ENCODE assay signal across 20 cellular contexts in the genomic region with DNA sequence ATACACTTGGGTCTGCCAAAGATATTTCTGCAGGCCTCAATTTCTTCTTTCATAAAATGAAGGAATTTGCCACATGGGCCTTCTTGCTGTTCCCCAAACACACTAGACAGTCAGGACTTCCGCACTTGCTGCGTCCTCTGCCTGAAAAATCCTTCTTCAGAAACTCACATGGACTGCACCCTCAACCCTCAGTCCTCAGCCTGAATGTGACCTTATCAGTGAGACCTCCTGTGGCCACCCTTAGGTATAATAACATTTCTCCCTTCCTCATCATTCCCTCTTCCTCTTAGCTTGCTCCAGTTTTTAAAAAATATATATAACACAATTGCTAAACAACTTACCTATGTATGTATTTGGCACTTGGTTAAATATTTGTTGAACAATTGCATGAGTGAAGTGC. TPM values are rescaled to one million over a fixed set of nuclear protein-coding genes. Genes with fewer than 3 reads are reported as not detected.
DNase-seq lines count a peak whose midpoint lies in the region; ATAC-seq, FAIRE-seq and TF ChIP-seq lines count a peak whose summit lies in the region.
"Had no signal": no experiment of that assay in that cellular context is flagged by ENCODE, and none has a peak within 500 bp of the region (broad histone marks: within the 10 kb centered on the region; RNA-seq: fewer than 3 reads in every experiment).

No MANE protein-coding gene starts in this region.

- POLR2A ChIA-PET in HepG2 (lab: Yijun Ruan, JAX): no interaction called here

- no peak for DNase-seq in HepG2 (ENCODE audit: low spot score)
- no peak for DNase-seq in right lobe of liver
- DNase-seq in SK-N-DZ (ENCODE audit: low spot score): peak; percentile 42
- DNase-seq in NCI-H146 (lab: John Stamatoyannopoulos, UW): no peak
- no peak for DNase-seq in activated T-helper 1 cell treated with anti-CD3 and anti-CD28 coated beads, Interleukin-12 subunit alpha, Interleukin-12 subunit beta, Interleukin-2, Interleukin-4 antibody, amounts not matched to agents 30 ng/mL and 10 ng/mL and 1 ng/mL, durations not matched to agents 14 hours and 24 hours and 36 hours (ENCODE audit: low spot score)
- DNase-seq: CD4-positive, alpha-beta memory T cell; DMS153; H7; HFFc6; IMR-90; NCI-H187 treated with DMSO at 0.1 percent for 48 hours; NCI-H2171; NCI-H446; Peyer's patch had no signal

- TF ChIP-seq CTCF in HepG2 (CRISPR knock-in tag; IDR thresholded peaks at IDR 0.05) (no peak), right lobe of liver (IDR thresholded peaks at IDR 0.05) (no peak), Loucy (conservative IDR thresholded peaks at IDR 0.05; ENCODE audit: low read length) (peak; percentile 20; the same call in 1 of the 2 replicates)

- CTCF ChIA-PET in HepG2 (lab: Yijun Ruan, JAX; ENCODE audit: low intra/inter-chr PET ratio, low total read pairs): no interaction called here

- TF ChIP-seq POLR2A in HepG2 (IDR thresholded peaks at IDR 0.05; ENCODE audit: insufficient read depth in 1 of 2, low read depth in 2 of 2, low read length in 2 of 2) (no peak), right lobe of liver (IDR thresholded peaks at IDR 0.05) (no peak)

- H3K4me1 Mint-ChIP-seq in activated T-helper 1 cell treated with anti-CD3 and anti-CD28 coated beads, Interleukin-12 subunit alpha, Interleukin-12 subunit beta, Interleukin-2, Interleukin-4 antibody, amounts not matched to agents 30 ng/mL and 10 ng/mL and 1 ng/mL, durations not matched to agents 14 hours and 24 hours and 36 hours (ENCODE audit: low read depth): no peaks in the 10 kb centered on the region
- H3K4me1 Mint-ChIP-seq: CD4-positive, alpha-beta memory T cell had no signal

- H3K4me3 Mint-ChIP-seq in activated T-helper 1 cell treated with anti-CD3 and anti-CD28 coated beads, Interleukin-12 subunit alpha, Interleukin-12 subunit beta, Interleukin-2, Interleukin-4 antibody, amounts not matched to agents 30 ng/mL and 10 ng/mL and 1 ng/mL, durations not matched to agents 14 hours and 24 hours and 36 hours: no peak overlapping the region
- H3K4me3 Mint-ChIP-seq: CD4-positive, alpha-beta memory T cell; HFFc6 had no signal

- no TSS peak for BruUV-seq in HepG2 (replicated peaks; lab: Mats Ljungman, UMichigan)

- no peaks in the 10 kb centered on the region for H3K27me3 Mint-ChIP-seq in activated T-helper 1 cell treated with anti-CD3 and anti-CD28 coated beads, Interleukin-12 subunit alpha, Interleukin-12 subunit beta, Interleukin-2, Interleukin-4 antibody, amounts not matched to agents 30 ng/mL and 10 ng/mL and 1 ng/mL, durations not matched to agents 14 hours and 24 hours and 36 hours (ENCODE audit: insufficient read depth)
- H3K27me3 Mint-ChIP-seq: CD4-positive, alpha-beta memory T cell had no signal

- no peak for TF ChIP-seq EP300 in HepG2 (IDR thresholded peaks at IDR 0.05; ENCODE audit: low read depth in 2 of 2, low read length in 2 of 2)
- TF ChIP-seq EP300 in HepG2 (CRISPR knock-in tag; IDR thresholded peaks at IDR 0.05; ENCODE audit: borderline replicate concordance): no peak

- no peak overlapping the region for H3K4me3 ChIP-seq in HepG2 (replicated peaks in 1 of 3; ENCODE audit: insufficient read depth in 1 of 3, low read depth in 2 of 3, low read length in 3 of 3)
- H3K4me3 ChIP-seq in right lobe of liver: no peak overlapping the region
- no peak overlapping the region for H3K4me3 ChIP-seq in Loucy (ENCODE audit: low read length, poor library complexity, severe bottlenecking)
- H3K4me3 ChIP-seq: A549, Peyer's patch, SK-N-MC had no signal

- H3K9me2 ChIP-seq in Loucy (replicated peaks; ENCODE audit: low read depth, low read length): no peaks in the 10 kb centered on the region

- no peaks in the 10 kb centered on the region for H3K36me3 Mint-ChIP-seq in activated T-helper 1 cell treated with anti-CD3 and anti-CD28 coated beads, Interleukin-12 subunit alpha, Interleukin-12 subunit beta, Interleukin-2, Interleukin-4 antibody, amounts not matched to agents 30 ng/mL and 10 ng/mL and 1 ng/mL, durations not matched to agents 14 hours and 24 hours and 36 hours (ENCODE audit: low read depth)
- H3K36me3 Mint-ChIP-seq: CD4-positive, alpha-beta memory T cell had no signal

- 0% methylated on average over 2 of the region's 2 CpGs for WGBS in HepG2 (ENCODE audit: low lambda C conversion rate)
- WGBS in right lobe of liver (ENCODE audit: insufficient coverage, low coverage, low lambda C conversion rate, missing lambda C conversion rate): 77% methylated on average over 2 of the region's 2 CpGs

- no peak for TF ChIP-seq RAD21 in HepG2 (CRISPR knock-in tag; IDR thresholded peaks at IDR 0.05)

- H3K4me2 ChIP-seq in HepG2 (ENCODE audit: low read depth, low read length): no peak overlapping the region
- H3K4me2 ChIP-seq in Loucy (ENCODE audit: low read depth, low read length, poor library complexity, severe bottlenecking): no peak overlapping the region
- H3K4me2 ChIP-seq: A549 had no signal

- no peaks in the 10 kb centered on the region for H3K79me2 ChIP-seq in HepG2 (ENCODE audit: insufficient read depth, low read length)
- no peaks in the 10 kb centered on the region for H3K79me2 ChIP-seq in Loucy (ENCODE audit: insufficient read depth, low read length)

- no peak overlapping the region for H3K27ac Mint-ChIP-seq in activated T-helper 1 cell treated with anti-CD3 and anti-CD28 coated beads, Interleukin-12 subunit alpha, Interleukin-12 subunit beta, Interleukin-2, Interleukin-4 antibody, amounts not matched to agents 30 ng/mL and 10 ng/mL and 1 ng/mL, durations not matched to agents 14 hours and 24 hours and 36 hours
- H3K27ac Mint-ChIP-seq: CD4-positive, alpha-beta memory T cell; HFFc6 had no signal

- H3K4me1 ChIP-seq in HepG2 (ENCODE audit: insufficient read depth, low read length): no peaks in the 10 kb centered on the region
- no peaks in the 10 kb centered on the region for H3K4me1 ChIP-seq in right lobe of liver
- no peaks in the 10 kb centered on the region for H3K4me1 ChIP-seq in Loucy (ENCODE audit: insufficient read depth, low read length, poor library complexity, severe bottlenecking)
- H3K4me1 ChIP-seq: A549, Peyer's patch had no signal

- H3K9me3 Mint-ChIP-seq in activated T-helper 1 cell treated with anti-CD3 and anti-CD28 coated beads, Interleukin-12 subunit alpha, Interleukin-12 subunit beta, Interleukin-2, Interleukin-4 antibody, amounts not matched to agents 30 ng/mL and 10 ng/mL and 1 ng/mL, durations not matched to agents 14 hours and 24 hours and 36 hours: no peaks in the 10 kb centered on the region
- H3K9me3 Mint-ChIP-seq: HFFc6 had no signal

- no peaks in the 10 kb centered on the region for H4K20me1 ChIP-seq in HepG2 (ENCODE audit: insufficient read depth, low read length)
- H4K20me1 ChIP-seq in Loucy (ENCODE audit: insufficient read depth, low read length, poor library complexity, severe bottlenecking): no peaks in the 10 kb centered on the region

- ATAC-seq in HepG2: 0 out of 3 replicates have a peak, but pooled peaks have one; percentile 35
- no peak for ATAC-seq in right lobe of liver
- ATAC-seq in GM19455 (IDR thresholded peaks at IDR 0.05; ENCODE audit: unreplicated experiment): no peak
- ATAC-seq: A549 had no signal

- no peak for FAIRE-seq in HepG2 (lab: Jason Lieb, UNC)
- FAIRE-seq: A549 had no signal

- H3K9me3 ChIP-seq in HepG2 (ENCODE audit: low read length) (no peaks in the 10 kb centered on the region), right lobe of liver (no peaks in the 10 kb centered on the region), Loucy (ENCODE audit: insufficient read depth, low read depth, low read length) (no peaks in the 10 kb centered on the region)
- H3K9me3 ChIP-seq: A549, Peyer's patch had no signal

- H3K36me3 ChIP-seq in HepG2 (replicated peaks in 1 of 2; ENCODE audit: control insufficient read depth in 1 of 2, insufficient read depth in 2 of 2, low read length in 2 of 2) (no peaks in the 10 kb centered on the region), right lobe of liver (no peaks in the 10 kb centered on the region), Loucy (ENCODE audit: insufficient read depth, low read length) (no peaks in the 10 kb centered on the region)
- H3K36me3 ChIP-seq: Peyer's patch had no signal

- no peak overlapping the region for H3K9ac ChIP-seq in HepG2 (ENCODE audit: insufficient read depth, low read depth, low read length)
- H3K9ac ChIP-seq in Loucy (ENCODE audit: low read depth, low read length, poor library complexity, severe bottlenecking): no peak overlapping the region

- no peak overlapping the region for H2AFZ ChIP-seq in HepG2 (ENCODE audit: low read length)
- H2AFZ ChIP-seq in Loucy (ENCODE audit: low read length): no peak overlapping the region

- H3F3A ChIP-seq in Loucy (ENCODE audit: low read depth): no peaks in the 10 kb centered on the region

- H3K27ac ChIP-seq in HepG2 (ENCODE audit: extremely low read length, insufficient read depth, low read length) (no peak overlapping the region), right lobe of liver (no peak overlapping the region)
- H3K27ac ChIP-seq: A549, Peyer's patch, SK-N-MC had no signal

- in situ Hi-C loops in HepG2 (cut with HindIII; ENCODE audit: extremely low pct_ligation_motif_present, low pct_unique_long_range_greater_than_20kb): no loop called here

- H3K27me3 ChIP-seq in HepG2 (ENCODE audit: control insufficient read depth in 1 of 2, insufficient read depth in 2 of 2, low read length in 2 of 2) (no peaks in the 10 kb centered on the region), right lobe of liver (no peaks in the 10 kb centered on the region), Loucy (ENCODE audit: insufficient read depth, low read length, poor library complexity, severe bottlenecking) (no peaks in the 10 kb centered on the region)
- H3K27me3 ChIP-seq: Peyer's patch had no signal

- intact Hi-C loops in HepG2 (cut with micrococcal nuclease; ENCODE audit: unreplicated experiment) (no loop called here), right lobe of liver (cut with DNase I) (no loop called here)
- intact Hi-C loops in activated T-helper 1 cell treated with anti-CD3 and anti-CD28 coated beads, Interleukin-12 subunit alpha, Interleukin-12 subunit beta, Interleukin-2, Interleukin-4 antibody, amounts not matched to agents 30 ng/mL and 10 ng/mL and 1 ng/mL, durations not matched to agents 14 hours and 24 hours and 36 hours (cut with micrococcal nuclease): no loop called here

RNA-seq across cellular contexts. Expression of a gene that starts 9.7 kb away (rescaled TPM):
- total RNA-seq in HepG2 (2016; rRNA removed; fragmentation: Illumina TruSeq; extraction: Trizol): not detected in 2 replicates
- not detected in 2 replicates for total RNA-seq in HepG2 (2016; cell fraction: cytosol; rRNA removed; fragmentation: Illumina TruSeq; extraction: Trizol; ENCODE audit: low read depth)
- total RNA-seq in HepG2 (2016; cell fraction: insoluble cytoplasmic fraction; rRNA removed; fragmentation: Illumina TruSeq; extraction: Trizol): not detected in 2 replicates
- not detected in 2 replicates for total RNA-seq in HepG2 (2016; cell fraction: membrane; rRNA removed; fragmentation: Illumina TruSeq; extraction: Trizol)
- total RNA-seq in HepG2 (2016; cell fraction: nucleus; rRNA removed; fragmentation: Illumina TruSeq; extraction: Trizol): not detected in 2 replicates
- not detected in 2 replicates for polyA plus RNA-seq in HepG2 (2011; rRNA removed)
- polyA plus RNA-seq in HepG2 (2011; cell fraction: cytosol; rRNA removed): not detected in 2 replicates
- not detected in 2 replicates for polyA plus RNA-seq in HepG2 (2011; cell fraction: nucleus; rRNA removed)
- polyA plus RNA-seq in HepG2 (2012): not detected in 2 replicates
- polyA plus RNA-seq in HepG2 (2016; cell fraction: cytosol; fragmentation: Illumina TruSeq; extraction: Trizol; ENCODE audit: low read depth): not detected in 2 replicates
- not detected in 2 replicates for polyA plus RNA-seq in HepG2 (2016; cell fraction: insoluble cytoplasmic fraction; fragmentation: Illumina TruSeq; extraction: Trizol; ENCODE audit: low read depth)
- polyA plus RNA-seq in HepG2 (2016; cell fraction: membrane; fragmentation: Illumina TruSeq; extraction: Trizol; ENCODE audit: low read depth): not detected in 2 replicates
- not detected in 2 replicates for polyA plus RNA-seq in HepG2 (2016; cell fraction: nucleus; fragmentation: Illumina TruSeq; extraction: Trizol; ENCODE audit: insufficient read depth, low read depth)
- not detected in 2 replicates for polyA minus RNA-seq in HepG2 (2011; rRNA and poly(A)+ RNA removed; ENCODE audit: low replicate concordance)
- not detected in 2 replicates for polyA minus RNA-seq in HepG2 (2011; cell fraction: cytosol; rRNA and poly(A)+ RNA removed)
- polyA minus RNA-seq in HepG2 (2011; cell fraction: nucleus; rRNA and poly(A)+ RNA removed): 1.5 TPM in 1 of 2 replicates, not detected in the other
- total RNA-seq in right lobe of liver: not detected
- polyA plus RNA-seq in SK-N-DZ (2014; cell fraction: cytosol; rRNA removed): not detected in 2 replicates
- not detected in 2 replicates for polyA plus RNA-seq in SK-N-DZ (2014; cell fraction: nucleus; rRNA removed)
- not detected in 2 replicates for total RNA-seq in activated T-helper 1 cell treated with anti-CD3 and anti-CD28 coated beads, Interleukin-12 subunit alpha, Interleukin-12 subunit beta, Interleukin-2, Interleukin-4 antibody, amounts not matched to agents 30 ng/mL and 10 ng/mL and 1 ng/mL, durations not matched to agents 14 hours and 24 hours and 36 hours
- total RNA-seq: CD4-positive, alpha-beta memory T cell; H7; HFFc6; IMR-90; Peyer's patch; T-helper 2 cell treated with Interferon-gamma antibody and Interleukin-4, amounts not matched to agents 100 ng/mL and 5 ng/mL, for 36 hours had no signal
- polyA plus RNA-seq: A549; BJ; CD4-positive, alpha-beta memory T cell; IMR-90 had no signal
